ENCODE assay signal across 18 cellular contexts in the genomic region with DNA sequence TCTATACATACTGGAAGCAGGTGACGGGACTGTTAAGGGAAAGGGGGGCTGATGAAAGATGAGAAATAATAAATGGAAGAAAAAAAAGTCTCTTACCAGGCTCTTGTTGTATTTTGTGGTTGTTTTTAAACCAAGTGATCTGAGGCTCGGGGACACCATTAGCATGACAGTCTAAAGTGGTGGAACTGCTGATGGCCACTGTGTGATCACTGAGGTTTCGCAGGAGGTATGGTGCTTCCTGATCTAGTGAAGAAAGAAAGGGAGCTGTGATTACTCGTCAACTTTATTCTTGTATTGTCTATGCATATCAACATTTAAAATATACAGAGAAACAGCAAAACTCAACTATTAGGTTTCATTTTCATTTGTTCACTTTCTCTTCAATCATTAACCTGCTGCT.
"Had no signal": no experiment of that assay in that cellular context is flagged by ENCODE, and none has a peak within 500 bp of the region (broad histone marks: within the 10 kb centered on the region; RNA-seq: fewer than 3 reads in every experiment).

No MANE protein-coding gene starts in this region.

- H3K4me3 Mint-ChIP-seq: activated T-helper 1 cell treated with anti-CD3 and anti-CD28 coated beads, Interleukin-12 subunit alpha, Interleukin-12 subunit beta, Interleukin-2, Interleukin-4 antibody, amounts not matched to agents 30 ng/mL and 10 ng/mL and 1 ng/mL, durations not matched to agents 14 hours and 24 hours and 36 hours; naive thymus-derived CD4-positive, alpha-beta T cell; stimulated activated memory B cell treated with anti-CD40 and anti-IgM and Interleukin-4, amounts not matched to agents 10 μg/mL and 1 μg/mL and 100 μg/mL, for 72 hours had no signal

- H3K9me3 ChIP-seq: adrenal gland, breast epithelium, gastrocnemius medialis, ovary, right lobe of liver, thyroid gland had no signal

- DNase-seq: activated CD4-positive, alpha-beta T cell treated with anti-CD3 and anti-CD28 coated beads for 1 hour; activated gamma-delta T cell treated with Interleukin-2 at 50 U/mL for 16 hours; adrenal gland; cortex of kidney; gastrocnemius medialis; mesendoderm; naive thymus-derived CD4-positive, alpha-beta T cell; ovary; right lobe of liver; small intestine; stimulated activated CD4-positive, alpha-beta T cell treated with anti-CD3 and anti-CD28 coated beads, Interleukin-4, amount 100 ng/mL, for 4 hours; thyroid gland had no signal

- H3K27me3 Mint-ChIP-seq: stimulated activated memory B cell treated with anti-CD40 and anti-IgM and Interleukin-4, amounts not matched to agents 10 μg/mL and 1 μg/mL and 100 μg/mL, for 72 hours had no signal

- H3K27me3 ChIP-seq: breast epithelium, gastrocnemius medialis, ovary, thyroid gland had no signal

- H3K4me1 ChIP-seq: adrenal gland, breast epithelium, right lobe of liver had no signal

- ATAC-seq: activated naive CD4-positive, alpha-beta T cell treated with anti-CD3 and anti-CD28 coated beads, Interleukin-2, amount 50 U/mL, for 72 hours; esophagus mucosa; gastrocnemius medialis; naive thymus-derived CD4-positive, alpha-beta T cell; right lobe of liver; stimulated activated memory B cell treated with anti-CD40 and anti-IgM and Interleukin-4, amounts not matched to agents 10 μg/mL and 1 μg/mL and 100 μg/mL, for 72 hours had no signal

- H3K27ac ChIP-seq: adrenal gland, breast epithelium, gastrocnemius medialis, ovary, right lobe of liver, thyroid gland, VCaP had no signal

- H3K36me3 ChIP-seq: adrenal gland, breast epithelium, gastrocnemius medialis, ovary, right lobe of liver, thyroid gland had no signal

- H3K27ac Mint-ChIP-seq: activated T-helper 1 cell treated with anti-CD3 and anti-CD28 coated beads, Interleukin-12 subunit alpha, Interleukin-12 subunit beta, Interleukin-2, Interleukin-4 antibody, amounts not matched to agents 30 ng/mL and 10 ng/mL and 1 ng/mL, durations not matched to agents 14 hours and 24 hours and 36 hours; naive thymus-derived CD4-positive, alpha-beta T cell; stimulated activated memory B cell treated with anti-CD40 and anti-IgM and Interleukin-4, amounts not matched to agents 10 μg/mL and 1 μg/mL and 100 μg/mL, for 72 hours had no signal

- H3K9me3 Mint-ChIP-seq: activated naive CD4-positive, alpha-beta T cell treated with anti-CD3 and anti-CD28 coated beads, Interleukin-2, amount 50 U/mL, for 72 hours; activated T-helper 1 cell treated with anti-CD3 and anti-CD28 coated beads, Interleukin-12 subunit alpha, Interleukin-12 subunit beta, Interleukin-2, Interleukin-4 antibody, amounts not matched to agents 30 ng/mL and 10 ng/mL and 1 ng/mL, durations not matched to agents 14 hours and 24 hours and 36 hours; naive thymus-derived CD4-positive, alpha-beta T cell; stimulated activated memory B cell treated with anti-CD40 and anti-IgM and Interleukin-4, amounts not matched to agents 10 μg/mL and 1 μg/mL and 100 μg/mL, for 72 hours had no signal

- H3K4me3 ChIP-seq: adrenal gland, breast epithelium, gastrocnemius medialis, ovary, right lobe of liver, thyroid gland had no signal
